In genomic region chr3:46496745-46497555, GRCh38 we compare ENCODE assay signal across 8 cellular contexts. TPM values are rescaled to one million over a fixed set of nuclear protein-coding genes. Genes with fewer than 3 reads are reported as not detected.
DNase-seq lines count a peak whose midpoint lies in the region; ATAC-seq, FAIRE-seq and TF ChIP-seq lines count a peak whose summit lies in the region.

No MANE protein-coding gene starts in this region.

- peak overlapping the region; percentile 26; the same call in 1 of the 2 replicates for H3K27ac ChIP-seq in ACC112 (ENCODE audit: low read depth, low read length)

- DNase-seq in H4 (ENCODE audit: low spot score) (peak; percentile 30), fibroblast of mammary gland (ENCODE audit: low read depth) (no peak), RCC 7860 (ENCODE audit: low spot score) (no peak), NCI-H2107 (lab: John Stamatoyannopoulos, UW) (no peak)
- DNase-seq in activated CD4-positive, alpha-beta T cell treated with anti-CD3 and anti-CD28 coated beads for 24 hours (ENCODE audit: low read depth in 2 of 2): peak; percentile 11 to 29
- DNase-seq in stimulated activated CD8-positive, alpha-beta memory T cell treated with anti-CD3 and anti-CD28 coated beads, Interleukin-7, amount 100 ng/mL, for 4 hours (ENCODE audit: low read depth in 2 of 2): peak; percentile 12 to 20

- no peaks in the 10 kb centered on the region for H3K36me3 ChIP-seq in ACC112 (ENCODE audit: insufficient read depth, low read length)

- H3K4me3 ChIP-seq in ACC112 (ENCODE audit: low read depth, low read length): no peak overlapping the region
- no peak overlapping the region for H3K4me3 ChIP-seq in fibroblast of mammary gland (ENCODE audit: control insufficient read depth, low read depth, low read length)

- TF ChIP-seq CTCF in fibroblast of mammary gland (conservative IDR thresholded peaks at IDR 0.05; ENCODE audit: control insufficient read depth, insufficient read depth, low read depth, low read length): peak; percentile 30

- no peaks in the 10 kb centered on the region for H3K27me3 ChIP-seq in ACC112 (ENCODE audit: insufficient read depth, low read length)

- H3K79me2 ChIP-seq in ACC112 (ENCODE audit: control insufficient read depth, insufficient read depth, low read length, unreplicated experiment): no peaks in the 10 kb centered on the region

- no peak for FAIRE-seq in RCC 7860 (lab: Jason Lieb, UNC)

- no peak overlapping the region for H2AFZ ChIP-seq in ACC112 (ENCODE audit: low read length, unreplicated experiment)

- no peak for ATAC-seq in GM21423 (IDR thresholded peaks at IDR 0.05; ENCODE audit: unreplicated experiment)

- peaks cover 36% of the 10 kb centered on the region for H3K4me1 ChIP-seq in ACC112 (ENCODE audit: control insufficient read depth, insufficient read depth, low read length, unreplicated experiment)

RNA-seq across cellular contexts. Expression of gene RTP3, which starts 0.8 kb away (rescaled TPM):
- 0.06 and 0.41 TPM in 2 replicates for total RNA-seq in H4 (2014; rRNA removed; shearing (Covaris generic))

RNA-seq across cellular contexts. Expression of gene LTF, which starts 32.2 kb away (rescaled TPM):
- not detected in 2 replicates for total RNA-seq in H4 (2014; rRNA removed; shearing (Covaris generic))

Comparison
In these comparisons a context has a peak if more than half of its experiments do, and no peak if none do; other contexts are left out.
1. DNase-seq: peak in H4 (single experiment), activated CD4-positive, alpha-beta T cell treated with anti-CD3 and anti-CD28 coated beads for 24 hours (2 of 2) and stimulated activated CD8-positive, alpha-beta memory T cell treated with anti-CD3 and anti-CD28 coated beads, Interleukin-7, amount 100 ng/mL, for 4 hours (2 of 2); none in fibroblast of mammary gland (single experiment), RCC 7860 (single experiment) and NCI-H2107 (single experiment).